8 cellular contexts compared by ENCODE assay signal in genomic region chr2:206085742-206086445, GRCh38. TPM values are rescaled to one million over a fixed set of nuclear protein-coding genes. Genes with fewer than 3 reads are reported as not detected.
DNase-seq lines count a peak whose midpoint lies in the region; ATAC-seq and TF ChIP-seq lines count a peak whose summit lies in the region.

Gene INO80D (minus strand): TSS chr2:206086174. CDS start chr2:206063016, 23,158 bp downstream.

- DNase-seq in BJ (ENCODE audit: low read depth) (peak; percentile 27), NCI-H524 (lab: John Stamatoyannopoulos, UW) (peak; percentile 57 to 78), right lobe of liver (peak; percentile 76 to 85 (median 81))
- peak; percentile 84 for DNase-seq in activated CD4-positive, alpha-beta T cell treated with anti-CD3 and anti-CD28 coated beads, Interleukin-2, amount 10 ng/mL, durations not matched to agents 7 days and 5 days
- DNase-seq in stimulated activated CD4-positive, alpha-beta T cell treated with anti-CD3 and anti-CD28 coated beads, Interleukin-4, amount 100 ng/mL, for 4 hours: peak; percentile 65 to 81

- CTCF ChIA-PET in BJ (lab: Yijun Ruan, JAX): interaction anchor here (0.6 to 1.8 kb wide), 5 partner anchors 9 to 16 kb away, joined by 3 to 5 read pairs (median 3); no protein-coding TSS in a partner anchor
- CTCF ChIA-PET in activated CD4-positive, alpha-beta T cell treated with anti-CD3 and anti-CD28 coated beads, Interleukin-2, amount 10 ng/mL, durations not matched to agents 7 days and 5 days (lab: Charles Lee): interaction anchor here (0.6 to 3.0 kb wide), 6 partner anchors 10 to 117 kb away, joined by 3 to 7 read pairs (median 4); no protein-coding TSS in a partner anchor

- H3K36me3 ChIP-seq in BJ (ENCODE audit: control insufficient read depth, insufficient read depth, low read length) (no peaks in the 10 kb centered on the region), right lobe of liver (no peaks in the 10 kb centered on the region)

- ATAC-seq in HG03432 (IDR thresholded peaks at IDR 0.05; ENCODE audit: unreplicated experiment) (peak; percentile 84), right lobe of liver (peak; percentile 82 to 92 (median 86))

- no peaks in the 10 kb centered on the region for H3K9me3 Mint-ChIP-seq in activated CD4-positive, alpha-beta T cell treated with anti-CD3 and anti-CD28 coated beads, Interleukin-2, amount 10 ng/mL, durations not matched to agents 7 days and 5 days
- H3K9me3 Mint-ChIP-seq in dendritic cell treated with granulocyte-macrophage colony-stimulating factor and Interleukin-4, amounts not matched to agents 40 ng/mL and 50 ng/mL, for 4 days: no peaks in the 10 kb centered on the region

- H3K4me3 ChIP-seq in BJ (ENCODE audit: low read depth, low read length) (peak within 1 kb of the TSS; percentile 53), right lobe of liver (peak within 1 kb of the TSS; percentile 65 to 85 (median 77))

- H3K4me1 ChIP-seq in right lobe of liver: peaks cover 0 to 10% (median 4%) of the 10 kb centered on the region in 4 donors

- H3K4me1 Mint-ChIP-seq in activated CD4-positive, alpha-beta T cell treated with anti-CD3 and anti-CD28 coated beads, Interleukin-2, amount 10 ng/mL, durations not matched to agents 7 days and 5 days: peaks cover 28% of the 10 kb centered on the region
- H3K4me1 Mint-ChIP-seq in dendritic cell treated with granulocyte-macrophage colony-stimulating factor and Interleukin-4, amounts not matched to agents 40 ng/mL and 50 ng/mL, for 4 days (ENCODE audit: low read depth): peaks cover 16% of the 10 kb centered on the region

- TF ChIP-seq CTCF in BJ (IDR thresholded peaks at IDR 0.05; ENCODE audit: insufficient read depth, low read depth, low read length) (peak; percentile 60), right lobe of liver (IDR thresholded peaks at IDR 0.05) (peak; percentile 41 to 50 (median 46))

- POLR2A ChIA-PET in BJ (lab: Charles Lee): interaction anchor here (1.0 kb wide), 1 partner anchor 127 kb away, joined by 3 read pairs; a partner anchor contains a TSS
- POLR2A ChIA-PET in activated CD4-positive, alpha-beta T cell treated with anti-CD3 and anti-CD28 coated beads, Interleukin-2, amount 10 ng/mL, durations not matched to agents 7 days and 5 days (lab: Charles Lee): no interaction called here

- TF ChIP-seq POLR2A in GM19099 (IDR thresholded peaks at IDR 0.05; ENCODE audit: extremely low read depth, insufficient read length, low read depth): peak; percentile 85
- peak; percentile 83 for TF ChIP-seq POLR2A in right lobe of liver (IDR thresholded peaks at IDR 0.05)

- H3K27me3 Mint-ChIP-seq in activated CD4-positive, alpha-beta T cell treated with anti-CD3 and anti-CD28 coated beads, Interleukin-2, amount 10 ng/mL, durations not matched to agents 7 days and 5 days: no peaks in the 10 kb centered on the region
- no peaks in the 10 kb centered on the region for H3K27me3 Mint-ChIP-seq in dendritic cell treated with granulocyte-macrophage colony-stimulating factor and Interleukin-4, amounts not matched to agents 40 ng/mL and 50 ng/mL, for 4 days

- H3K27ac ChIP-seq in right lobe of liver: peak within 1 kb of the TSS; percentile 97 to 99 (median 97)

- peaks cover 2% of the 10 kb centered on the region for H3K36me3 Mint-ChIP-seq in activated CD4-positive, alpha-beta T cell treated with anti-CD3 and anti-CD28 coated beads, Interleukin-2, amount 10 ng/mL, durations not matched to agents 7 days and 5 days (ENCODE audit: low read depth)
- peaks cover 28% of the 10 kb centered on the region for H3K36me3 Mint-ChIP-seq in dendritic cell treated with granulocyte-macrophage colony-stimulating factor and Interleukin-4, amounts not matched to agents 40 ng/mL and 50 ng/mL, for 4 days (ENCODE audit: low read depth)

- peak within 1 kb of the TSS; percentile 97 for H3K4me3 Mint-ChIP-seq in activated CD4-positive, alpha-beta T cell treated with anti-CD3 and anti-CD28 coated beads, Interleukin-2, amount 10 ng/mL, durations not matched to agents 7 days and 5 days
- H3K4me3 Mint-ChIP-seq in dendritic cell treated with granulocyte-macrophage colony-stimulating factor and Interleukin-4, amounts not matched to agents 40 ng/mL and 50 ng/mL, for 4 days: peak within 1 kb of the TSS; percentile 99

- WGBS in right lobe of liver (ENCODE audit: insufficient coverage, low coverage, low lambda C conversion rate, missing lambda C conversion rate): 0% methylated on average over 34 of the region's 39 CpGs

- H3K27me3 ChIP-seq in BJ (ENCODE audit: control insufficient read depth, insufficient read depth, low read length): no peaks in the 10 kb centered on the region
- no peaks in the 10 kb centered on the region for H3K27me3 ChIP-seq in right lobe of liver

- H3K9me3 ChIP-seq in right lobe of liver: no peaks in the 10 kb centered on the region

- peak within 1 kb of the TSS; percentile 100 for H3K27ac Mint-ChIP-seq in activated CD4-positive, alpha-beta T cell treated with anti-CD3 and anti-CD28 coated beads, Interleukin-2, amount 10 ng/mL, durations not matched to agents 7 days and 5 days
- peak within 1 kb of the TSS; percentile 99 for H3K27ac Mint-ChIP-seq in dendritic cell treated with granulocyte-macrophage colony-stimulating factor and Interleukin-4, amounts not matched to agents 40 ng/mL and 50 ng/mL, for 4 days

- intact Hi-C loops in dendritic cell treated with granulocyte-macrophage colony-stimulating factor and Interleukin-4, amounts not matched to agents 40 ng/mL and 50 ng/mL, for 4 days (cut with micrococcal nuclease): loop anchor here (1.0 kb wide), 1 partner anchor 73 kb away; the partner anchor contains the start of genes EEF1B2 and NDUFS1
- intact Hi-C loops in right lobe of liver (cut with DNase I): loop anchor here in 1 of 2 donors (10.0 kb wide), 1 partner anchor 69 kb away; the partner anchor contains the start of genes EEF1B2 and NDUFS1

RNA-seq across cellular contexts. Expression of gene INO80D, which starts in this region (rescaled TPM):
- 3.3 and 3.6 TPM in 2 replicates for polyA plus RNA-seq in BJ (2011; rRNA removed)
- polyA minus RNA-seq in BJ (2011; rRNA and poly(A)+ RNA removed): 20.4 and 24.9 TPM in 2 replicates
- 10 to 100 TPM; 27.3 to 28.8 TPM for total RNA-seq in activated CD4-positive, alpha-beta T cell treated with anti-CD3 and anti-CD28 coated beads, Interleukin-2, amount 10 ng/mL, durations not matched to agents 7 days and 5 days
- 1 to 10 TPM; 5.2 to 9.0 (median 8.2) TPM for total RNA-seq in right lobe of liver

Comparison
In these comparisons a context has a peak if more than half of its experiments do, and no peak if none do; other contexts are left out.
1. Peak in every context shown above with its lines: DNase-seq, ATAC-seq, H3K4me3 ChIP-seq and H3K27ac ChIP-seq.
2. DNase-seq: peak in every context shown above with its lines; median percentile 84 in activated CD4-positive, alpha-beta T cell treated with anti-CD3 and anti-CD28 coated beads, Interleukin-2, amount 10 ng/mL, durations not matched to agents 7 days and 5 days; 81 in right lobe of liver; 73 in stimulated activated CD4-positive, alpha-beta T cell treated with anti-CD3 and anti-CD28 coated beads, Interleukin-4, amount 100 ng/mL, for 4 hours; 68 in NCI-H524; 27 in BJ.